In the genomic region with DNA sequence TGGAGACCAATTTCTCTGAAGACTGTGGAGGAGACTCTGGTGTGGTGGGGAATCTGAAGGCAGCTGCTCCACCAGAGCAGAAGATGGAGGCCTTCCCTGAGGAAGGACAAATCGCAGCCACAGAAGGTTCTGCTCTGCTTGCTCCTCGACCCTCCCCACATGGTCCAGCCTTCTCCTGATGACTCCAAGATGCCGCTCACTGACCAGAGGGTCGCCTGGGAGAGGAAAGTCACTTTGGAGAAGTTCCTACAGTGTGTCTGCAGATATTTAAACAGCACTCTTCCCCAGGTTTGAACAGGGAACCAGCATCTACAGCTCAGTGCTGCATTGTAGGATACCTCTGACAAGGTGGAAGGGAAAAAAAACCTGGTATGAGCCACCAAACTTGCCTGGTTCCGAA, we compare ENCODE assay signal across 26 cellular contexts. TPM values are rescaled to one million over a fixed set of nuclear protein-coding genes. Genes with fewer than 3 reads are reported as not detected.
"Had no signal": no experiment of that assay in that cellular context is flagged by ENCODE, and none has a peak within 500 bp of the region (broad histone marks: within the 10 kb centered on the region; RNA-seq: fewer than 3 reads in every experiment).

No MANE protein-coding gene starts in this region.

- H3K9me3 Mint-ChIP-seq: dendritic cell treated with granulocyte-macrophage colony-stimulating factor and Interleukin-4, amounts not matched to agents 40 ng/mL and 50 ng/mL, for 4 days; effector memory CD8-positive, alpha-beta T cell; immature natural killer cell; memory B cell; natural killer cell treated with Interleukin-12 subunit alpha and Interleukin-12 subunit beta and Interleukin-15 and Interleukin-18, amount 100 ng/mL, for 72 hours had no signal

- H3K9me3 ChIP-seq: esophagus muscularis mucosa, gastrocnemius medialis, left ventricle myocardium inferior, lower lobe of right lung, neutrophil, sigmoid colon, suprapubic skin, thyroid gland, upper lobe of left lung, uterus had no signal

- H3K4me3 ChIP-seq: esophagus muscularis mucosa, gastrocnemius medialis, left ventricle myocardium inferior, lower lobe of right lung, sigmoid colon, skin epidermis, suprapubic skin, thyroid gland, upper lobe of left lung, uterus had no signal

- H3K27me3 Mint-ChIP-seq: effector memory CD8-positive, alpha-beta T cell; memory B cell; natural killer cell treated with Interleukin-12 subunit alpha and Interleukin-12 subunit beta and Interleukin-15 and Interleukin-18, amount 100 ng/mL, for 72 hours had no signal

- H3K27me3 ChIP-seq: esophagus muscularis mucosa, gastrocnemius medialis, neutrophil, sigmoid colon, suprapubic skin, thyroid gland, upper lobe of left lung, uterus had no signal

- ATAC-seq: effector memory CD8-positive, alpha-beta T cell; gastrocnemius medialis; left cardiac atrium; lower lobe of right lung; natural killer cell treated with Interleukin-12 subunit alpha and Interleukin-12 subunit beta and Interleukin-15 and Interleukin-18, amount 100 ng/mL, for 72 hours had no signal

- H3K27ac ChIP-seq: epithelial cell of prostate, esophagus muscularis mucosa, gastrocnemius medialis, left ventricle myocardium inferior, lower lobe of right lung, neutrophil, sigmoid colon, skin epidermis, suprapubic skin, thyroid gland, upper lobe of left lung, uterus had no signal

- H3K4me1 ChIP-seq: esophagus muscularis mucosa, gastrocnemius medialis, left ventricle myocardium inferior, sigmoid colon, thyroid gland, uterus had no signal

- DNase-seq: effector memory CD8-positive, alpha-beta T cell; gastrocnemius medialis; glutamatergic neuron; immature natural killer cell; kidney; left cardiac atrium; left ventricle myocardium inferior; lower lobe of right lung; midbrain; sigmoid colon; stimulated activated CD4-positive, alpha-beta T cell treated with anti-CD3 and anti-CD28 coated beads, Interleukin-2, amount 100 ng/mL, for 24 hours; stimulated activated CD4-positive, alpha-beta T cell treated with anti-CD3 and anti-CD28 coated beads, Interleukin-4, amount 100 ng/mL, for 4 hours; stimulated activated naive CD4-positive, alpha-beta T cell treated with Interleukin-2 at 50 U/mL for 16 hours; thyroid gland; upper lobe of left lung; uterus had no signal

- H3K4me3 Mint-ChIP-seq: dendritic cell treated with granulocyte-macrophage colony-stimulating factor and Interleukin-4, amounts not matched to agents 40 ng/mL and 50 ng/mL, for 4 days; effector memory CD8-positive, alpha-beta T cell; immature natural killer cell; memory B cell; natural killer cell treated with Interleukin-12 subunit alpha and Interleukin-12 subunit beta and Interleukin-15 and Interleukin-18, amount 100 ng/mL, for 72 hours had no signal

- H3K27ac Mint-ChIP-seq: dendritic cell treated with granulocyte-macrophage colony-stimulating factor and Interleukin-4, amounts not matched to agents 40 ng/mL and 50 ng/mL, for 4 days; memory B cell; natural killer cell treated with Interleukin-12 subunit alpha and Interleukin-12 subunit beta and Interleukin-15 and Interleukin-18, amount 100 ng/mL, for 72 hours had no signal

- H3K36me3 Mint-ChIP-seq: memory B cell; natural killer cell treated with Interleukin-12 subunit alpha and Interleukin-12 subunit beta and Interleukin-15 and Interleukin-18, amount 100 ng/mL, for 72 hours had no signal

- H3K36me3 ChIP-seq: esophagus muscularis mucosa, gastrocnemius medialis, neutrophil, sigmoid colon, suprapubic skin, thyroid gland, upper lobe of left lung, uterus had no signal

RNA-seq across cellular contexts. Expression of a gene that starts 44.3 kb away (rescaled TPM):
- total RNA-seq: fibroblast of villous mesenchyme had no signal

RNA-seq across cellular contexts. Expression of a gene that starts 44.4 kb away (rescaled TPM):
- total RNA-seq: pulmonary artery endothelial cell had no signal
